3 cellular contexts compared by ENCODE assay signal in the genomic region with DNA sequence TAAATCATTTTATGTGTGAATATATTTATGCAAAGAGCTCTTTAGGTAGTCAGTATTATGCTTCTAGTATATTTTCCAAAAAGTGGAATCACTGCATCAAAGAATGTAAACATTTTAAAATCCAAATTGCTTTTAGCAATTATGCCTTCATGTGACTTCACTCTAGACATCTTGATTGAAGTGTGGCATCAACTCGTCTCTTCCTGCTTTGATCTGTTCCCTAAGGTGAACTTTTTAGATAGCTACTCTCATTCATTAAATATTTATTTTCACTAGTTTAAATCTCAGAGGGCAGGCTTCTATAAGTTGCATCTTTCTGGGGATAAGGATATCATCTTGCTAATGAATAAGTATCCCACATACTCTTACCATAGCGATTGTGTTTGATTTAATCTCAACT.
"Had no signal": no experiment of that assay in that cellular context is flagged by ENCODE, and none has a peak within 500 bp of the region (broad histone marks: within the 10 kb centered on the region; RNA-seq: fewer than 3 reads in every experiment).

No MANE protein-coding gene starts in this region.

- DNase-seq: GDM1, GF-D8 had no signal

- H3K4me3 ChIP-seq: GM12878 had no signal
